ENCODE assay signal across 1 cellular context in the genomic region with DNA sequence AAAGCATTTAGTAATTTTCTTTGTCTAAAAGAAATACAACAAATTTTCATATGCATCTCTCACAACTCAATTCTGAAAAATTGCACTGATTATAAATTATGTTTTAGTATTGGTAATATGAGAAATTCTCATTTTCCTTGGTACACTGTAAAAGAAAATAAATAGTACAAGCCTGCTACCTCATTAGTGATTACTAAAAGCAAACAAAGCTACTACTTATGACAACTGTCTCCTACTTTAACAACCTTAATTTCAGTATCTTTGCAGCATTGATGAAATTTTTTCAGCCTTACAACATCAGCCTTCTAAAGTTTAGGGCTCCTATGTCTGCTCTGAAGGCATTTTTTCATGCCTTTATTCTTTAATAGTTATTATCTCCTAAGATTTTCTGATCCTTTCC.
TF ChIP-seq lines count a peak whose summit lies in the region.

No MANE protein-coding gene starts in this region.

TF ChIP-seq in HEK293, 187 proteins besides CTCF, POLR2A, EP300 and RAD21 (continued from another document):
- TF ChIP-seq, protein P1, sequence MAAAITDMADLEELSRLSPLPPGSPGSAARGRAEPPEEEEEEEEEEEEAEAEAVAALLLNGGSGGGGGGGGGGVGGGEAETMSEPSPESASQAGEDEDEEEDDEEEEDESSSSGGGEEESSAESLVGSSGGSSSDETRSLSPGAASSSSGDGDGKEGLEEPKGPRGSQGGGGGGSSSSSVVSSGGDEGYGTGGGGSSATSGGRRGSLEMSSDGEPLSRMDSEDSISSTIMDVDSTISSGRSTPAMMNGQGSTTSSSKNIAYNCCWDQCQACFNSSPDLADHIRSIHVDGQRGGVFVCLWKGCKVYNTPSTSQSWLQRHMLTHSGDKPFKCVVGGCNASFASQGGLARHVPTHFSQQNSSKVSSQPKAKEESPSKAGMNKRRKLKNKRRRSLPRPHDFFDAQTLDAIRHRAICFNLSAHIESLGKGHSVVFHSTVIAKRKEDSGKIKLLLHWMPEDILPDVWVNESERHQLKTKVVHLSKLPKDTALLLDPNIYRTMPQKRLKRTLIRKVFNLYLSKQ (tag by site-specific recombination; IDR thresholded peaks at IDR 0.05; ENCODE audit: borderline replicate concordance): no peak
- TF ChIP-seq ZNF791 (tag by site-specific recombination; IDR thresholded peaks at IDR 0.05) (no peak), HOXA7 (CRISPR knock-in tag; IDR thresholded peaks at IDR 0.05; ENCODE audit: borderline replicate concordance) (no peak), ZNF654 (tag by site-specific recombination; IDR thresholded peaks at IDR 0.05; ENCODE audit: low read depth) (no peak), ZNF366 (tag by site-specific recombination; conservative IDR thresholded peaks at IDR 0.05) (peak; percentile 42), ZNF521 (tag by site-specific recombination; IDR thresholded peaks at IDR 0.05) (no peak), SCRT2 (tag by site-specific recombination; IDR thresholded peaks at IDR 0.05) (no peak), WT1 (tag by site-specific recombination; IDR thresholded peaks at IDR 0.05) (peak; percentile 53), SP7 (tag by site-specific recombination; IDR thresholded peaks at IDR 0.05) (peak; percentile 51; the same call in 1 of the 2 replicates), ZNF18 (tag by site-specific recombination; IDR thresholded peaks at IDR 0.05) (no peak), ZNF350 (tag by site-specific recombination; IDR thresholded peaks at IDR 0.05) (no peak), ZEB2 (tag by site-specific recombination; IDR thresholded peaks at IDR 0.05) (peak; percentile 70), ZXDB (tag by site-specific recombination; IDR thresholded peaks at IDR 0.05) (0 out of 2 replicates have a peak, but pooled peaks have one; percentile 16), OVOL3 (tag by site-specific recombination; IDR thresholded peaks at IDR 0.05) (no peak), BCL11A (tag by site-specific recombination; IDR thresholded peaks at IDR 0.05; ENCODE audit: low read depth) (peak; percentile 73; the same call in 1 of the 2 replicates), ZNF266 (tag by site-specific recombination; IDR thresholded peaks at IDR 0.05; ENCODE audit: low read depth) (no peak), ZNF629 (tag by site-specific recombination; IDR thresholded peaks at IDR 0.05) (peak; percentile 57; the same call in 1 of the 2 replicates), ZIC2 (tag by site-specific recombination; IDR thresholded peaks at IDR 0.05) (no peak), ZNF391 (tag by site-specific recombination; IDR thresholded peaks at IDR 0.05; ENCODE audit: borderline replicate concordance, low read depth) (no peak), OSR2 (tag by site-specific recombination; IDR thresholded peaks at IDR 0.05) (peak; percentile 84)
- TF ChIP-seq, protein P2, sequence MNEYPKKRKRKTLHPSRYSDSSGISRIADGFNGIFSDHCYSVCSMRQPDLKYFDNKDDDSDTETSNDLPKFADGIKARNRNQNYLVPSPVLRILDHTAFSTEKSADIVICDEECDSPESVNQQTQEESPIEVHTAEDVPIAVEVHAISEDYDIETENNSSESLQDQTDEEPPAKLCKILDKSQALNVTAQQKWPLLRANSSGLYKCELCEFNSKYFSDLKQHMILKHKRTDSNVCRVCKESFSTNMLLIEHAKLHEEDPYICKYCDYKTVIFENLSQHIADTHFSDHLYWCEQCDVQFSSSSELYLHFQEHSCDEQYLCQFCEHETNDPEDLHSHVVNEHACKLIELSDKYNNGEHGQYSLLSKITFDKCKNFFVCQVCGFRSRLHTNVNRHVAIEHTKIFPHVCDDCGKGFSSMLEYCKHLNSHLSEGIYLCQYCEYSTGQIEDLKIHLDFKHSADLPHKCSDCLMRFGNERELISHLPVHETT (tag by site-specific recombination; IDR thresholded peaks at IDR 0.05): peak; percentile 77
- TF ChIP-seq, protein P3, sequence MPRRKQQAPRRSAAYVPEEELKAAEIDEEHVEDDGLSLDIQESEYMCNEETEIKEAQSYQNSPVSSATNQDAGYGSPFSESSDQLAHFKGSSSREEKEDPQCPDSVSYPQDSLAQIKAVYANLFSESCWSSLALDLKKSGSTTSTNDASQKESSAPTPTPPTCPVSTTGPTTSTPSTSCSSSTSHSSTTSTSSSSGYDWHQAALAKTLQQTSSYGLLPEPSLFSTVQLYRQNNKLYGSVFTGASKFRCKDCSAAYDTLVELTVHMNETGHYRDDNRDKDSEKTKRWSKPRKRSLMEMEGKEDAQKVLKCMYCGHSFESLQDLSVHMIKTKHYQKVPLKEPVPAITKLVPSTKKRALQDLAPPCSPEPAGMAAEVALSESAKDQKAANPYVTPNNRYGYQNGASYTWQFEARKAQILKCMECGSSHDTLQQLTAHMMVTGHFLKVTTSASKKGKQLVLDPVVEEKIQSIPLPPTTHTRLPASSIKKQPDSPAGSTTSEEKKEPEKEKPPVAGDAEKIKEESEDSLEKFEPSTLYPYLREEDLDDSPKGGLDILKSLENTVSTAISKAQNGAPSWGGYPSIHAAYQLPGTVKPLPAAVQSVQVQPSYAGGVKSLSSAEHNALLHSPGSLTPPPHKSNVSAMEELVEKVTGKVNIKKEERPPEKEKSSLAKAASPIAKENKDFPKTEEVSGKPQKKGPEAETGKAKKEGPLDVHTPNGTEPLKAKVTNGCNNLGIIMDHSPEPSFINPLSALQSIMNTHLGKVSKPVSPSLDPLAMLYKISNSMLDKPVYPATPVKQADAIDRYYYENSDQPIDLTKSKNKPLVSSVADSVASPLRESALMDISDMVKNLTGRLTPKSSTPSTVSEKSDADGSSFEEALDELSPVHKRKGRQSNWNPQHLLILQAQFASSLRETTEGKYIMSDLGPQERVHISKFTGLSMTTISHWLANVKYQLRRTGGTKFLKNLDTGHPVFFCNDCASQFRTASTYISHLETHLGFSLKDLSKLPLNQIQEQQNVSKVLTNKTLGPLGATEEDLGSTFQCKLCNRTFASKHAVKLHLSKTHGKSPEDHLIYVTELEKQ (tag by site-specific recombination; IDR thresholded peaks at IDR 0.05; ENCODE audit: borderline replicate concordance): peak; percentile 63; the same call in 1 of the 2 replicates
